Comparison of ENCODE assay signal across 1 cellular context in the genomic region with DNA sequence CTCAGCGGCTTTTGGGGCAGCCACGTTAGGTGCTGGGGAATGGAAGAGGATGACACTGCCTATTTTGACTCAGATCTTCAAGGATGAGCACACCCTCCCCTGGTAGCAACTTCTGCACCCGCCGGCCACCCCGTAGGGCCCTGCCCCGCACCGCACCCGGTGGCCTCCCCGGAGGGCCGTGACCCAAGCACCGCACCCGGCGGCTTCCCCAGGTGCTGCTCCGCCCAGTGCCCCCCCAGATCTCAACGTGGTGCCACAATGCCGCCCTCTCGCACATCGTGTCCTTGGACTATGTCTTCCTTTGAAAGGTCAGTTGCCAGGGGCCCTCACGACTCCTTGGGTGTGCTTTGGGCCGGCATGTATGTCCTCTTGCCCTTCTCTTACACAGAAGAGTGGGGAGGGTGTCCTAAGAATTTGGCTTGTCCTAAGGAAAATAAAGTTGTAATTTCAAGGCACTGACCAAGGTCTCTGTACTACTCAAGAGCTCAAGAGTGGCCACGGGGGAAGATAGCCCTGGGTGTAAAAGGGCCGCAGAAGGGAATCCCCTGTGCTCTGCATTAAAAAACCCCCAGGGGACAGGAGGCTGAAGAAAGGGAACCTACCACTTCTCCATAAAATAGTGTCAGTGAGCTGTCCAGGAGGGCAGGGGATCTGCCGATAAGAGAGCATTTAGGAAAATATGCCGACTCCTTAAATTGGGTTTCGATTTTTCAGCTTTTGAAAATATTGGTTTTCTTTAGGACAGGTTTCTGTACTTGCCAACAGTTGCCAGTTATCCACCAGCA.
A peak's percentile ranks its signal among the peaks of the same experiment; 100 is the strongest.
TF ChIP-seq lines count a peak whose summit lies in the region.

No MANE protein-coding gene starts in this region.

TF ChIP-seq in HepG2, 621 proteins besides CTCF, POLR2A, EP300 and RAD21:
- TF ChIP-seq MAFK (conservative IDR thresholded peaks at IDR 0.05 in 1 of 2, IDR thresholded peaks at IDR 0.05 in 1 of 2; ENCODE audit: low read length in 2 of 2) (peak; percentile 26 to 58; a peak in 2 of 4 replicates), MAFF (IDR thresholded peaks at IDR 0.05; ENCODE audit: low read depth, low read length) (peak; percentile 42)
- TF ChIP-seq, protein P1, sequence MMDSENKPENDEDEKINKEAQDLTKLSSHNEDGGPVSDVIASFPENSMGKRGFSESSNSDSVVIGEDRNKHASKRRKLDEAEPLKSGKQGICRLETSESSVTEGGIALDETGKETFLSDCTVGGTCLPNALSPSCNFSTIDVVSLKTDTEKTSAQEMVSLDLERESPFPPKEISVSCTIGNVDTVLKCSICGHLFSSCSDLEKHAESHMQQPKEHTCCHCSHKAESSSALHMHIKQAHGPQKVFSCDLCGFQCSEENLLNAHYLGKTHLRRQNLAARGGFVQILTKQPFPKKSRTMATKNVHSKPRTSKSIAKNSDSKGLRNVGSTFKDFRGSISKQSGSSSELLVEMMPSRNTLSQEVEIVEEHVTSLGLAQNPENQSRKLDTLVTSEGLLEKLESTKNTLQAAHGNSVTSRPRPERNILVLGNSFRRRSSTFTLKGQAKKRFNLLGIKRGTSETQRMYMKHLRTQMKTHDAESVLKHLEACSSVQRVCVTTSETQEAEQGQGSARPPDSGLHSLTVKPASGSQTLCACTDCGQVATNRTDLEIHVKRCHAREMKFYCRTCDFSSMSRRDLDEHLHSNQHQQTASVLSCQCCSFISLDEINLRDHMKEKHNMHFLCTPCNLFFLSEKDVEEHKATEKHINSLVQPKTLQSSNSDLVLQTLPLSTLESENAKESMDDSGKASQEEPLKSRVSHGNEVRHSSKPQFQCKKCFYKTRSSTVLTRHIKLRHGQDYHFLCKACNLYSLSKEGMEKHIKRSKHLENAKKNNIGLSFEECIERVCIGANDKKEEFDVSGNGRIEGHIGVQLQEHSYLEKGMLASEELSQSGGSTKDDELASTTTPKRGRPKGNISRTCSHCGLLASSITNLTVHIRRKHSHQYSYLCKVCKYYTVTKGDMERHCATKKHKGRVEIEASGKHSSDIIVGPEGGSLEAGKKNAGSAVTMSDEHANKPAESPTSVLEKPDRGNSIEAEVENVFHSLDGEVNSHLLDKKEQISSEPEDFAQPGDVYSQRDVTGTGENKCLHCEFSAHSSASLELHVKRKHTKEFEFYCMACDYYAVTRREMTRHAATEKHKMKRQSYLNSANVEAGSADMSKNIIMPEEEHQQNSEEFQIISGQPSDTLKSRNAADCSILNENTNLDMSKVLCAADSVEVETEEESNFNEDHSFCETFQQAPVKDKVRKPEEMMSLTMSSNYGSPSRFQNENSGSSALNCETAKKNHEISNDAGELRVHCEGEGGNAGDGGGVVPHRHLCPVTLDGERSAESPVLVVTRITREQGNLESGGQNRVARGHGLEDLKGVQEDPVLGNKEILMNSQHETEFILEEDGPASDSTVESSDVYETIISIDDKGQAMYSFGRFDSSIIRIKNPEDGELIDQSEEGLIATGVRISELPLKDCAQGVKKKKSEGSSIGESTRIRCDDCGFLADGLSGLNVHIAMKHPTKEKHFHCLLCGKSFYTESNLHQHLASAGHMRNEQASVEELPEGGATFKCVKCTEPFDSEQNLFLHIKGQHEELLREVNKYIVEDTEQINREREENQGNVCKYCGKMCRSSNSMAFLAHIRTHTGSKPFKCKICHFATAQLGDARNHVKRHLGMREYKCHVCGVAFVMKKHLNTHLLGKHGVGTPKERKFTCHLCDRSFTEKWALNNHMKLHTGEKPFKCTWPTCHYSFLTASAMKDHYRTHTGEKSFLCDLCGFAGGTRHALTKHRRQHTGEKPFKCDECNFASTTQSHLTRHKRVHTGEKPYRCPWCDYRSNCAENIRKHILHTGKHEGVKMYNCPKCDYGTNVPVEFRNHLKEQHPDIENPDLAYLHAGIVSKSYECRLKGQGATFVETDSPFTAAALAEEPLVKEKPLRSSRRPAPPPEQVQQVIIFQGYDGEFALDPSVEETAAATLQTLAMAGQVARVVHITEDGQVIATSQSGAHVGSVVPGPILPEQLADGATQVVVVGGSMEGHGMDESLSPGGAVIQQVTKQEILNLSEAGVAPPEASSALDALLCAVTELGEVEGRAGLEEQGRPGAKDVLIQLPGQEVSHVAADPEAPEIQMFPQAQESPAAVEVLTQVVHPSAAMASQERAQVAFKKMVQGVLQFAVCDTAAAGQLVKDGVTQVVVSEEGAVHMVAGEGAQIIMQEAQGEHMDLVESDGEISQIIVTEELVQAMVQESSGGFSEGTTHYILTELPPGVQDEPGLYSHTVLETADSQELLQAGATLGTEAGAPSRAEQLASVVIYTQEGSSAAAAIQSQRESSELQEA (CRISPR knock-in tag; IDR thresholded peaks at IDR 0.05; ENCODE audit: not compliant biosample characterization), result no peak
